In genomic region chr1:51955797-51956527, GRCh38 we compare ENCODE assay signal across 12 cellular contexts. TPM values are rescaled to one million over a fixed set of nuclear protein-coding genes. Genes with fewer than 3 reads are reported as not detected.
DNase-seq lines count a peak whose midpoint lies in the region; ATAC-seq, FAIRE-seq and TF ChIP-seq lines count a peak whose summit lies in the region.
"Had no signal": no experiment of that assay in that cellular context is flagged by ENCODE, and none has a peak within 500 bp of the region (broad histone marks: within the 10 kb centered on the region; RNA-seq: fewer than 3 reads in every experiment).

No MANE protein-coding gene starts in this region.

- H3K27me3 Mint-ChIP-seq in natural killer cell (ENCODE audit: low read depth in 2 of 2) = peaks cover 10 to 15% of the 10 kb centered on the region in 2 donors

- no peaks in the 10 kb centered on the region for H3K9me3 Mint-ChIP-seq in natural killer cell
- H3K9me3 Mint-ChIP-seq: activated naive CD4-positive, alpha-beta T cell treated with anti-CD3 and anti-CD28 coated beads, Interleukin-2, amount 50 U/mL, for 24 hours; naive thymus-derived CD4-positive, alpha-beta T cell; stimulated activated naive CD8-positive, alpha-beta T cell treated with anti-CD3 and anti-CD28 coated beads, Interleukin-15, Interleukin-2, amounts not matched to agents 100 ng/mL and 50 ng/mL, for 24 hours had no signal

- intact Hi-C loops in lower lobe of right lung (cut with DNase I) = no loop called here
- intact Hi-C loops in natural killer cell (cut with micrococcal nuclease) = no loop called here

- no peak for TF ChIP-seq POLR2A in GM12891 (IDR thresholded peaks at IDR 0.05; ENCODE audit: low read depth, low read length)

- no peak for DNase-seq in GM12891 (ENCODE audit: insufficient read length, low spot score)
- peak; percentile 59 for DNase-seq in NCI-H2196 (lab: John Stamatoyannopoulos, UW; ENCODE audit: unreplicated experiment)
- no peak for DNase-seq in lower lobe of right lung
- DNase-seq in NCI-H524 (lab: John Stamatoyannopoulos, UW) = no peak
- no peak for DNase-seq in cerebellum (ENCODE audit: low spot score)
- DNase-seq in natural killer cell = no peak
- no peak for DNase-seq in RCC 7860 (ENCODE audit: low spot score)
- DNase-seq: DND-41; naive thymus-derived CD4-positive, alpha-beta T cell had no signal

- H3K4me1 Mint-ChIP-seq in natural killer cell = no peaks in the 10 kb centered on the region
- H3K4me1 Mint-ChIP-seq: activated naive CD4-positive, alpha-beta T cell treated with anti-CD3 and anti-CD28 coated beads, Interleukin-2, amount 50 U/mL, for 24 hours had no signal

- peak; percentile 26 for FAIRE-seq in GM12891 (lab: Jason Lieb, UNC)
- FAIRE-seq in RCC 7860 (lab: Jason Lieb, UNC) = no peak

- no peak overlapping the region for H3K4me3 ChIP-seq in lower lobe of right lung

- peak; percentile 55 for ATAC-seq in HG03175 (IDR thresholded peaks at IDR 0.05; ENCODE audit: unreplicated experiment)
- peak; percentile 74 to 85 for ATAC-seq in lower lobe of right lung
- no peak for ATAC-seq in natural killer cell
- ATAC-seq: naive thymus-derived CD4-positive, alpha-beta T cell had no signal

- H3K27ac ChIP-seq in lower lobe of right lung = no peak overlapping the region

- TF ChIP-seq CTCF in lower lobe of right lung (IDR thresholded peaks at IDR 0.05) = no peak
- TF ChIP-seq CTCF in natural killer cell (IDR thresholded peaks at IDR 0.05) = no peak

- peaks cover 48% of the 10 kb centered on the region for H3K27me3 ChIP-seq in lower lobe of right lung (ENCODE audit: low read depth)

- H3K4me1 ChIP-seq in lower lobe of right lung = no peaks in the 10 kb centered on the region

- no peak overlapping the region for H3K27ac Mint-ChIP-seq in natural killer cell
- H3K27ac Mint-ChIP-seq: activated naive CD4-positive, alpha-beta T cell treated with anti-CD3 and anti-CD28 coated beads, Interleukin-2, amount 50 U/mL, for 24 hours; stimulated activated naive CD8-positive, alpha-beta T cell treated with anti-CD3 and anti-CD28 coated beads, Interleukin-15, Interleukin-2, amounts not matched to agents 100 ng/mL and 50 ng/mL, for 24 hours had no signal

- no peak overlapping the region for H3K4me3 Mint-ChIP-seq in natural killer cell
- H3K4me3 Mint-ChIP-seq: activated naive CD4-positive, alpha-beta T cell treated with anti-CD3 and anti-CD28 coated beads, Interleukin-2, amount 50 U/mL, for 24 hours; naive thymus-derived CD4-positive, alpha-beta T cell; stimulated activated naive CD8-positive, alpha-beta T cell treated with anti-CD3 and anti-CD28 coated beads, Interleukin-15, Interleukin-2, amounts not matched to agents 100 ng/mL and 50 ng/mL, for 24 hours had no signal

- no peaks in the 10 kb centered on the region for H3K36me3 Mint-ChIP-seq in natural killer cell
- H3K36me3 Mint-ChIP-seq: activated naive CD4-positive, alpha-beta T cell treated with anti-CD3 and anti-CD28 coated beads, Interleukin-2, amount 50 U/mL, for 24 hours; naive thymus-derived CD4-positive, alpha-beta T cell had no signal

- H3K9me3 ChIP-seq in lower lobe of right lung = no peaks in the 10 kb centered on the region

- H3K36me3 ChIP-seq in lower lobe of right lung = no peaks in the 10 kb centered on the region

TF ChIP-seq in GM12891, 5 proteins besides CTCF, POLR2A, EP300 and RAD21:
- no peak for TF ChIP-seq TAF1 (IDR thresholded peaks at IDR 0.05; ENCODE audit: low read depth, low read length)
- peak; percentile 39; the same call in 1 of the 2 replicates for TF ChIP-seq POU2F2 (IDR thresholded peaks at IDR 0.05; ENCODE audit: low read depth, low read length)
- no peak for TF ChIP-seq PAX5 (IDR thresholded peaks at IDR 0.05; ENCODE audit: insufficient read depth, low read length, severe bottlenecking)
- TF ChIP-seq POLR2AphosphoS5 (IDR thresholded peaks at IDR 0.05; ENCODE audit: low read depth, low read length) = no peak
- no peak for TF ChIP-seq SPI1 (IDR thresholded peaks at IDR 0.05; ENCODE audit: low read depth, low read length)

RNA-seq across cellular contexts. Expression of gene RAB3B, which starts 34.5 kb away (rescaled TPM):
- polyA plus RNA-seq in GM12891 (2012; ENCODE audit: low read depth, missing spikeins) = 0.04 TPM
- total RNA-seq in lower lobe of right lung (0.06 TPM), cerebellum (22.4 TPM), natural killer cell (under 1 TPM in 1 of 3 donors, not detected in 2; 0.03 TPM)
- polyA plus RNA-seq: naive thymus-derived CD4-positive, alpha-beta T cell had no signal

Comparison
In these comparisons a context has a peak if more than half of its experiments do, and no peak if none do; other contexts are left out.
1. ATAC-seq: peak in HG03175 (single experiment) and lower lobe of right lung (2 of 2); none in natural killer cell (0 of 3).
2. RNA of gene RAB3B, which starts 34.5 kb away (total RNA-seq): 22.4 TPM in cerebellum (single experiment); 0.06 TPM in lower lobe of right lung (single experiment) and 0.03 TPM in natural killer cell; every median in the first group is over 10 times any median in the second.